In genomic region chr3:8629151-8630021, GRCh38 we compare ENCODE assay signal across 1 cellular context.
TF ChIP-seq lines count a peak whose summit lies in the region.

No MANE protein-coding gene starts in this region.

TF ChIP-seq in SK-N-SH, 30 proteins besides CTCF, POLR2A, EP300 and RAD21 (continued from another document):
- TF ChIP-seq RXRA (IDR thresholded peaks at IDR 0.05; ENCODE audit: borderline replicate concordance, low read depth), result peak; percentile 28; the same call in 1 of the 2 replicates
- TF ChIP-seq JUND (IDR thresholded peaks at IDR 0.05), result peak; percentile 62
- TF ChIP-seq GATA2 (CRISPR knock-in tag; IDR thresholded peaks at IDR 0.05), result no peak
- TF ChIP-seq MXI1 (IDR thresholded peaks at IDR 0.05; ENCODE audit: low read depth, low read length), result no peak
- no peak for TF ChIP-seq GABPA (IDR thresholded peaks at IDR 0.05; ENCODE audit: low read depth)
- no peak for TF ChIP-seq YY1 (IDR thresholded peaks at IDR 0.05; ENCODE audit: low read depth)
- TF ChIP-seq TCF12 (IDR thresholded peaks at IDR 0.05), result no peak
- no peak for TF ChIP-seq USF1 (IDR thresholded peaks at IDR 0.05; ENCODE audit: borderline replicate concordance, low read depth)
